Comparison of ENCODE assay signal across 26 cellular contexts in the genomic region with DNA sequence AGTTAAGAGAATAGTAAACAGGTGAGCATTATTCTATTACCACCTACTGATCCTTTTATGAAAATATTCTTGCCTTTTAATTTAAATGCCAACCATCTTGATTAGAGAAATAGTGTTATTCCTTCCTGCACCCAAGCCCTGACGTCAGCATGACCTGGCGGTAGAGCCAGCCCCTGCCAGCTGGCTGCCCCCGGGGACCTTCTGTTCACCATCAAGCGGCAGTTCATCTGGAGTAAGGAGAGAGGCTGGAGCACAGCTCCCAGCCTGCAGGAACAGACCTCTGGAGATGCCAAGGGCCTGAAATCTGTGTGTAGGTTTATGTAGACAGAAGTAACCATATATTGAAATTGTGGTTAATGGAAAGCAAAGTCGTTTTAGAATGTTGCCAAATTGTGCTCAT.
DNase-seq lines count a peak whose midpoint lies in the region; ATAC-seq and TF ChIP-seq lines count a peak whose summit lies in the region.
"Had no signal": no experiment of that assay in that cellular context is flagged by ENCODE, and none has a peak within 500 bp of the region (broad histone marks: within the 10 kb centered on the region; RNA-seq: fewer than 3 reads in every experiment).

No MANE protein-coding gene starts in this region.

- intact Hi-C loops in left cardiac atrium (cut with DNase I): no loop called here
- intact Hi-C loops in PC-9 (cut with micrococcal nuclease; ENCODE audit: unreplicated experiment): no loop called here

- CTCF ChIA-PET in PC-9 (lab: Charles Lee): no interaction called here

- no peak overlapping the region for H3K27ac ChIP-seq in right atrium auricular region
- H3K27ac ChIP-seq in PC-9: no peak overlapping the region
- H3K27ac ChIP-seq: BLaER1 treated with 17β-estradiol and CSF1 and Interleukin-3, amounts not matched to agents 10 nM and 100 nM; Peyer's patch; SK-N-MC had no signal

- H3K36me3 ChIP-seq in right atrium auricular region (no peaks in the 10 kb centered on the region), PC-9 (ENCODE audit: low read depth) (no peaks in the 10 kb centered on the region)
- H3K36me3 ChIP-seq: HAP-1 had no signal

- peaks cover 18% of the 10 kb centered on the region for H4K20me1 ChIP-seq in PC-9 (ENCODE audit: insufficient read depth)
- H4K20me1 ChIP-seq: BLaER1 treated with 17β-estradiol and CSF1 and Interleukin-3, amounts not matched to agents 10 nM and 100 nM had no signal

- H3K4me2 ChIP-seq in PC-9: no peak overlapping the region

- H2AFZ ChIP-seq in PC-9: no peak overlapping the region

- no peak overlapping the region for H3K4me3 ChIP-seq in right atrium auricular region
- no peak overlapping the region for H3K4me3 ChIP-seq in PC-9
- H3K4me3 ChIP-seq: BLaER1 treated with 17β-estradiol and CSF1 and Interleukin-3, amounts not matched to agents 10 nM and 100 nM; HAP-1; Peyer's patch; SK-N-MC had no signal

- H3K79me2 ChIP-seq in PC-9 (ENCODE audit: low read depth): no peaks in the 10 kb centered on the region

- H3K9me3 ChIP-seq in right atrium auricular region: no peaks in the 10 kb centered on the region
- H3K9me3 ChIP-seq in PC-9 (ENCODE audit: insufficient read depth, low read depth): no peaks in the 10 kb centered on the region
- H3K9me3 ChIP-seq: HAP-1, Peyer's patch had no signal

- BruUV-seq in PC-9 (replicated peaks; lab: Mats Ljungman, UMichigan): no TSS peak

- POLR2A ChIA-PET in PC-9 (lab: Charles Lee; ENCODE audit: unreplicated experiment): no interaction called here

- no peaks in the 10 kb centered on the region for H3F3A ChIP-seq in PC-9 (ENCODE audit: insufficient read depth, low read depth)

- ATAC-seq in left cardiac atrium (no peak), HG03108 (IDR thresholded peaks at IDR 0.05; ENCODE audit: unreplicated experiment) (no peak)
- ATAC-seq: T-helper 17 cell had no signal

- H3K9me2 ChIP-seq in PC-9 (ENCODE audit: insufficient read depth): no peaks in the 10 kb centered on the region

- peak; percentile 46 for DNase-seq in NCI-H146 (lab: John Stamatoyannopoulos, UW)
- DNase-seq in NCI-H146 treated with DMSO at 0.1 percent for 48 hours (lab: John Stamatoyannopoulos, UW; ENCODE audit: unreplicated experiment): no peak
- DNase-seq in left cardiac atrium: peak; percentile 46
- DNase-seq in right atrium auricular region (ENCODE audit: low spot score): no peak
- peak; percentile 48 for DNase-seq in NCI-H2171 treated with DMSO at 0.1 percent for 48 hours (lab: John Stamatoyannopoulos, UW)
- no peak for DNase-seq in NOMO-1 treated with dmso at 0.1 percent for 144 hours (lab: John Stamatoyannopoulos, UW; ENCODE audit: unreplicated experiment)
- no peak for DNase-seq in PC-9
- DNase-seq: 8988T; CD4-positive, alpha-beta T cell; DMS79; EL; GF-D8; GOT3; NCI-H1092; NCI-H1417 treated with DMSO at 0.1 percent for 48 hours; NCI-H2029; NCI-H226; NCI-H510A treated with DMSO at 0.1 percent for 48 hours; NCI-H774; Peyer's patch; SIG-M5; T-helper 17 cell had no signal

- no peaks in the 10 kb centered on the region for H3K27me3 ChIP-seq in right atrium auricular region
- H3K27me3 ChIP-seq in PC-9 (ENCODE audit: insufficient read depth, low read depth): no peaks in the 10 kb centered on the region
- H3K27me3 ChIP-seq: BLaER1 treated with 17β-estradiol and CSF1 and Interleukin-3, amounts not matched to agents 10 nM and 100 nM; Peyer's patch had no signal

- TF ChIP-seq CTCF in right atrium auricular region (IDR thresholded peaks at IDR 0.05) (no peak), PC-9 (conservative IDR thresholded peaks at IDR 0.05) (no peak)

- no peaks in the 10 kb centered on the region for H3K4me1 ChIP-seq in right atrium auricular region
- no peaks in the 10 kb centered on the region for H3K4me1 ChIP-seq in PC-9 (replicated peaks; ENCODE audit: insufficient read depth)
- H3K4me1 ChIP-seq: HAP-1, Peyer's patch had no signal

Comparison
In these comparisons a context has a peak if more than half of its experiments do, and no peak if none do; other contexts are left out.
1. DNase-seq: peak in NCI-H146 (single experiment), left cardiac atrium (single experiment) and NCI-H2171 treated with DMSO at 0.1 percent for 48 hours (single experiment); none in NCI-H146 treated with DMSO at 0.1 percent for 48 hours (single experiment), right atrium auricular region (single experiment), NOMO-1 treated with dmso at 0.1 percent for 144 hours (single experiment) and PC-9 (0 of 2).